1 cellular context compared by ENCODE assay signal in genomic region chr1:67430358-67431155, GRCh38.
TF ChIP-seq lines count a peak whose summit lies in the region.

TSS of gene SERBP1 (minus strand) at chr1:67430402. CDS start at chr1:67430300, 102 bp downstream.

TF ChIP-seq in GM12878, 131 proteins besides CTCF, POLR2A, EP300 and RAD21 (continued from another document and continues in another):
- peak; percentile 69 for TF ChIP-seq GATAD2B (conservative IDR thresholded peaks at IDR 0.05; ENCODE audit: low read depth)
- TF ChIP-seq ZSCAN29 (IDR thresholded peaks at IDR 0.05), result no peak
- peak; percentile 86 for TF ChIP-seq TAF1 (IDR thresholded peaks at IDR 0.05; ENCODE audit: borderline replicate concordance, low read depth, low read length)
- no peak for TF ChIP-seq KAT2A (conservative IDR thresholded peaks at IDR 0.05; ENCODE audit: control insufficient read depth, low read depth, low read length)
- TF ChIP-seq HDAC6 (IDR thresholded peaks at IDR 0.05; ENCODE audit: unreplicated experiment), result no peak
- TF ChIP-seq RCOR1 (conservative IDR thresholded peaks at IDR 0.05; ENCODE audit: low read depth, low read length), result 0 out of 2 replicates have a peak, but pooled peaks have one; percentile 79
- TF ChIP-seq NBN (IDR thresholded peaks at IDR 0.05), result peak; percentile 90; the same call in 1 of the 2 replicates
- TF ChIP-seq, protein P1, sequence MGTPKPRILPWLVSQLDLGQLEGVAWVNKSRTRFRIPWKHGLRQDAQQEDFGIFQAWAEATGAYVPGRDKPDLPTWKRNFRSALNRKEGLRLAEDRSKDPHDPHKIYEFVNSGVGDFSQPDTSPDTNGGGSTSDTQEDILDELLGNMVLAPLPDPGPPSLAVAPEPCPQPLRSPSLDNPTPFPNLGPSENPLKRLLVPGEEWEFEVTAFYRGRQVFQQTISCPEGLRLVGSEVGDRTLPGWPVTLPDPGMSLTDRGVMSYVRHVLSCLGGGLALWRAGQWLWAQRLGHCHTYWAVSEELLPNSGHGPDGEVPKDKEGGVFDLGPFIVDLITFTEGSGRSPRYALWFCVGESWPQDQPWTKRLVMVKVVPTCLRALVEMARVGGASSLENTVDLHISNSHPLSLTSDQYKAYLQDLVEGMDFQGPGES (IDR thresholded peaks at IDR 0.05), result 0 out of 2 replicates have a peak, but pooled peaks have one; percentile 14
- no peak for TF ChIP-seq IRF4 (IDR thresholded peaks at IDR 0.05; ENCODE audit: low read depth, low read length)
- TF ChIP-seq ATF7 (IDR thresholded peaks at IDR 0.05; ENCODE audit: low read depth), result no peak; the same call in 1 of the 2 replicates
- TF ChIP-seq, protein P2, sequence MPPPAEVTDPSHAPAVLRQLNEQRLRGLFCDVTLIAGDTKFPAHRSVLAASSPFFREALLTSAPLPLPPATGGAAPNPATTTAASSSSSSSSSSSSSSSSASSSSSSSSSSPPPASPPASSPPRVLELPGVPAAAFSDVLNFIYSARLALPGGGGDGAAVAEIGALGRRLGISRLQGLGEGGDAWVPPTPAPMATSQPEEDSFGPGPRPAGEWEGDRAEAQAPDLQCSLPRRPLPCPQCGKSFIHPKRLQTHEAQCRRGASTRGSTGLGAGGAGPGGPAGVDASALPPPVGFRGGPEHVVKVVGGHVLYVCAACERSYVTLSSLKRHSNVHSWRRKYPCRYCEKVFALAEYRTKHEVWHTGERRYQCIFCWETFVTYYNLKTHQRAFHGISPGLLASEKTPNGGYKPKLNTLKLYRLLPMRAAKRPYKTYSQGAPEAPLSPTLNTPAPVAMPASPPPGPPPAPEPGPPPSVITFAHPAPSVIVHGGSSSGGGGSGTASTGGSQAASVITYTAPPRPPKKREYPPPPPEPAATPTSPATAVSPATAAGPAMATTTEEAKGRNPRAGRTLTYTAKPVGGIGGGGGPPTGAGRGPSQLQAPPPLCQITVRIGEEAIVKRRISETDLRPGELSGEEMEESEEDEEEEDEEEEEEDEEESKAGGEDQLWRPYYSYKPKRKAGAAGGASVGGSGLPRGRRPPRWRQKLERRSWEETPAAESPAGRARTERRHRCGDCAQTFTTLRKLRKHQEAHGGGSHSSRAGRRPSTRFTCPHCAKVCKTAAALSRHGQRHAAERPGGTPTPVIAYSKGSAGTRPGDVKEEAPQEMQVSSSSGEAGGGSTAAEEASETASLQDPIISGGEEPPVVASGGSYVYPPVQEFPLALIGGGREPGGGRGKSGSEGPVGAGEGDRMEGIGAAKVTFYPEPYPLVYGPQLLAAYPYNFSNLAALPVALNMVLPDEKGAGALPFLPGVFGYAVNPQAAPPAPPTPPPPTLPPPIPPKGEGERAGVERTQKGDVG (CRISPR knock-in tag; IDR thresholded peaks at IDR 0.05), result no peak
- TF ChIP-seq ZBTB40 (IDR thresholded peaks at IDR 0.05; ENCODE audit: borderline replicate concordance), result peak; percentile 92; the same call in 1 of the 2 replicates
- TF ChIP-seq KDM1A (IDR thresholded peaks at IDR 0.05; ENCODE audit: borderline replicate concordance), result no peak
- TF ChIP-seq PRDM15 (CRISPR knock-in tag; IDR thresholded peaks at IDR 0.05), result no peak
- peak; percentile 40; the same call in 1 of the 2 replicates for TF ChIP-seq SPI1 (IDR thresholded peaks at IDR 0.05; ENCODE audit: borderline replicate concordance, insufficient read depth, low read depth, low read length)
- no peak for TF ChIP-seq TARDBP (IDR thresholded peaks at IDR 0.05; ENCODE audit: borderline replicate concordance)
- peak; percentile 77 for TF ChIP-seq HDGF (IDR thresholded peaks at IDR 0.05)
- no peak for TF ChIP-seq RBBP5 (conservative IDR thresholded peaks at IDR 0.05)
- no peak for TF ChIP-seq JUND (IDR thresholded peaks at IDR 0.05; ENCODE audit: low read depth, low read length)
- TF ChIP-seq ZNF24 (IDR thresholded peaks at IDR 0.05), result 0 out of 2 replicates have a peak, but pooled peaks have one; percentile 19
- TF ChIP-seq TCF3 (IDR thresholded peaks at IDR 0.05; ENCODE audit: borderline replicate concordance, insufficient read depth, low read depth, low read length), result peak; percentile 76; the same call in 1 of the 2 replicates
- TF ChIP-seq, protein P3, sequence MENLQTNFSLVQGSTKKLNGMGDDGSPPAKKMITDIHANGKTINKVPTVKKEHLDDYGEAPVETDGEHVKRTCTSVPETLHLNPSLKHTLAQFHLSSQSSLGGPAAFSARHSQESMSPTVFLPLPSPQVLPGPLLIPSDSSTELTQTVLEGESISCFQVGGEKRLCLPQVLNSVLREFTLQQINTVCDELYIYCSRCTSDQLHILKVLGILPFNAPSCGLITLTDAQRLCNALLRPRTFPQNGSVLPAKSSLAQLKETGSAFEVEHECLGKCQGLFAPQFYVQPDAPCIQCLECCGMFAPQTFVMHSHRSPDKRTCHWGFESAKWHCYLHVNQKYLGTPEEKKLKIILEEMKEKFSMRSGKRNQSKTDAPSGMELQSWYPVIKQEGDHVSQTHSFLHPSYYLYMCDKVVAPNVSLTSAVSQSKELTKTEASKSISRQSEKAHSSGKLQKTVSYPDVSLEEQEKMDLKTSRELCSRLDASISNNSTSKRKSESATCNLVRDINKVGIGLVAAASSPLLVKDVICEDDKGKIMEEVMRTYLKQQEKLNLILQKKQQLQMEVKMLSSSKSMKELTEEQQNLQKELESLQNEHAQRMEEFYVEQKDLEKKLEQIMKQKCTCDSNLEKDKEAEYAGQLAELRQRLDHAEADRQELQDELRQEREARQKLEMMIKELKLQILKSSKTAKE (IDR thresholded peaks at IDR 0.05; ENCODE audit: low read depth, poor library complexity, severe bottlenecking), result peak; percentile 78
- peak; percentile 79 for TF ChIP-seq SMAD5 (IDR thresholded peaks at IDR 0.05; ENCODE audit: low read depth)
- 0 out of 2 replicates have a peak, but pooled peaks have one; percentile 16 for TF ChIP-seq STAT1 (conservative IDR thresholded peaks at IDR 0.05)
- TF ChIP-seq, protein P4, sequence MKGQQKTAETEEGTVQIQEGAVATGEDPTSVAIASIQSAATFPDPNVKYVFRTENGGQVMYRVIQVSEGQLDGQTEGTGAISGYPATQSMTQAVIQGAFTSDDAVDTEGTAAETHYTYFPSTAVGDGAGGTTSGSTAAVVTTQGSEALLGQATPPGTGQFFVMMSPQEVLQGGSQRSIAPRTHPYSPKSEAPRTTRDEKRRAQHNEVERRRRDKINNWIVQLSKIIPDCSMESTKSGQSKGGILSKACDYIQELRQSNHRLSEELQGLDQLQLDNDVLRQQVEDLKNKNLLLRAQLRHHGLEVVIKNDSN (IDR thresholded peaks at IDR 0.05; ENCODE audit: borderline replicate concordance, extremely low read length, insufficient read depth, low read depth, low read length), result peak; percentile 24
- peak; percentile 38 for TF ChIP-seq MEF2B (IDR thresholded peaks at IDR 0.05; ENCODE audit: partially characterized antibody, poor library complexity, severe bottlenecking)
- no peak for TF ChIP-seq WRNIP1 (IDR thresholded peaks at IDR 0.05; ENCODE audit: borderline replicate concordance, low read depth, low read length)
- no peak for TF ChIP-seq ZNF384 (IDR thresholded peaks at IDR 0.05; ENCODE audit: borderline replicate concordance, low read depth, low read length)
- TF ChIP-seq MLLT1 (IDR thresholded peaks at IDR 0.05), result peak; percentile 76
- no peak for TF ChIP-seq YBX1 (IDR thresholded peaks at IDR 0.05)
- peak; percentile 83 for TF ChIP-seq NR2F1 (conservative IDR thresholded peaks at IDR 0.05)
- TF ChIP-seq ZZZ3 (IDR thresholded peaks at IDR 0.05; ENCODE audit: control insufficient read depth, insufficient read length, low read depth), result no peak
- 0 out of 3 replicates have a peak, but pooled peaks of 1 of the 2 experiments have one; percentile 22 for TF ChIP-seq EGR1 (IDR thresholded peaks at IDR 0.05; ENCODE audit: borderline replicate concordance in 1 of 2, low read depth in 2 of 2, low read length in 2 of 2)
- 0 out of 2 replicates have a peak, but pooled peaks have one; percentile 40 for TF ChIP-seq ZNF207 (IDR thresholded peaks at IDR 0.05; ENCODE audit: borderline replicate concordance)
- TF ChIP-seq, protein P5, sequence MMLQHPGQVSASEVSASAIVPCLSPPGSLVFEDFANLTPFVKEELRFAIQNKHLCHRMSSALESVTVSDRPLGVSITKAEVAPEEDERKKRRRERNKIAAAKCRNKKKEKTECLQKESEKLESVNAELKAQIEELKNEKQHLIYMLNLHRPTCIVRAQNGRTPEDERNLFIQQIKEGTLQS (IDR thresholded peaks at IDR 0.05; ENCODE audit: borderline replicate concordance, extremely low read depth, low read depth, low read length), result 0 out of 2 replicates have a peak, but pooled peaks have one; percentile 18
- TF ChIP-seq BCLAF1 (IDR thresholded peaks at IDR 0.05), result no peak; the same call in 1 of the 2 replicates
- TF ChIP-seq SMAD1 (IDR thresholded peaks at IDR 0.05; ENCODE audit: low read depth, partially characterized antibody), result no peak
- peak; percentile 21; the same call in 1 of the 2 replicates for TF ChIP-seq ZBED1 (IDR thresholded peaks at IDR 0.05; ENCODE audit: borderline replicate concordance)
